In the genomic region with DNA sequence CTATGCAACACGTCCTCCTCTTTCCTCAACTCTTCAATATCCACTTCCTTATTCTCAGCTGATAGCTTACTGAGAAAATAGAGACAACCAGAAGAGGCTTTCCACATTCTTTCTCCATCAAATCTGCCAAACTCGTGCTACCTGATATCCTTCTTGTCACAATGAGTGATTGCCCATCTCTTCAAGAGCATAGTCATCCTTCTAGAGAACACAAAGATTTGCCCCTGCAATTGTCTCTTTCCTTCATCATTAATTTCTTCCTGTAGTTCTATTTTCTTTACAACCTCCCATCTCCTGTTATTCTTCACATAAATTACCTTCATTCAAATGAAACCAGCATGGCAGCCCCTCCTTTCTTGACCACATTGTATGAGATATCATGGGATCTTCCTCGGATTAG, we compare ENCODE assay signal across 27 cellular contexts.
"Had no signal": no experiment of that assay in that cellular context is flagged by ENCODE, and none has a peak within 500 bp of the region (broad histone marks: within the 10 kb centered on the region; RNA-seq: fewer than 3 reads in every experiment).

No MANE protein-coding gene starts in this region.

- DNase-seq: cortex of kidney; effector memory CD8-positive, alpha-beta T cell; erythroblast; esophagus squamous epithelium; foreskin melanocyte; glutamatergic neuron; heart right ventricle; hypothalamus; immature natural killer cell; islet precursor cell; kidney glomerular epithelial cell; natural killer cell; occipital lobe; pancreas; right lobe of liver; small intestine; stimulated activated CD4-positive, alpha-beta T cell treated with anti-CD3 and anti-CD28 coated beads, Interleukin-15, amount 100 ng/mL, for 24 hours; stimulated activated CD4-positive, alpha-beta T cell treated with anti-CD3 and anti-CD28 coated beads, Interleukin-2, amount 100 ng/mL, for 48 hours; stimulated activated naive B cell treated with anti-CD40 and anti-IgM and Interleukin-4, amounts not matched to agents 10 μg/mL and 1 μg/mL and 100 μg/mL, for 72 hours; upper lobe of left lung had no signal

- H3K4me3 ChIP-seq: esophagus squamous epithelium, heart right ventricle, lung, pancreas, right lobe of liver, thoracic aorta, tibial nerve, upper lobe of left lung had no signal

- H3K4me3 Mint-ChIP-seq: effector memory CD8-positive, alpha-beta T cell; immature natural killer cell; memory B cell; natural killer cell; stimulated activated naive B cell treated with anti-CD40 and anti-IgM and Interleukin-4, amounts not matched to agents 10 μg/mL and 1 μg/mL and 100 μg/mL, for 72 hours; stimulated activated naive CD8-positive, alpha-beta T cell treated with anti-CD3 and anti-CD28 coated beads, Interleukin-15, Interleukin-2, amounts not matched to agents 100 ng/mL and 50 ng/mL, for 24 hours had no signal

- H3K36me3 ChIP-seq: esophagus squamous epithelium, heart right ventricle, pancreas, right lobe of liver, thoracic aorta, tibial nerve, upper lobe of left lung had no signal

- H3K4me1 Mint-ChIP-seq: memory B cell; stimulated activated naive B cell treated with anti-CD40 and anti-IgM and Interleukin-4, amounts not matched to agents 10 μg/mL and 1 μg/mL and 100 μg/mL, for 72 hours had no signal

- ATAC-seq: effector memory CD8-positive, alpha-beta T cell; heart right ventricle; left lobe of liver; natural killer cell; pancreas; right lobe of liver; stimulated activated naive B cell treated with anti-CD40 and anti-IgM and Interleukin-4, amounts not matched to agents 10 μg/mL and 1 μg/mL and 100 μg/mL, for 72 hours had no signal

- H3K27ac Mint-ChIP-seq: effector memory CD8-positive, alpha-beta T cell; immature natural killer cell; memory B cell; natural killer cell; progenitor cell of endocrine pancreas; stimulated activated naive B cell treated with anti-CD40 and anti-IgM and Interleukin-4, amounts not matched to agents 10 μg/mL and 1 μg/mL and 100 μg/mL, for 72 hours; stimulated activated naive CD8-positive, alpha-beta T cell treated with anti-CD3 and anti-CD28 coated beads, Interleukin-15, Interleukin-2, amounts not matched to agents 100 ng/mL and 50 ng/mL, for 24 hours had no signal

- H3K36me3 Mint-ChIP-seq: immature natural killer cell; memory B cell; natural killer cell; stimulated activated naive B cell treated with anti-CD40 and anti-IgM and Interleukin-4, amounts not matched to agents 10 μg/mL and 1 μg/mL and 100 μg/mL, for 72 hours had no signal

- H3K27me3 ChIP-seq: esophagus squamous epithelium, heart right ventricle, right lobe of liver, tibial nerve, upper lobe of left lung had no signal

- H3K9me3 ChIP-seq: esophagus squamous epithelium, pancreas, right lobe of liver, thoracic aorta, tibial nerve, upper lobe of left lung had no signal

- H3K27me3 Mint-ChIP-seq: effector memory CD8-positive, alpha-beta T cell; memory B cell; progenitor cell of endocrine pancreas; stimulated activated naive B cell treated with anti-CD40 and anti-IgM and Interleukin-4, amounts not matched to agents 10 μg/mL and 1 μg/mL and 100 μg/mL, for 72 hours; stimulated activated naive CD8-positive, alpha-beta T cell treated with anti-CD3 and anti-CD28 coated beads, Interleukin-15, Interleukin-2, amounts not matched to agents 100 ng/mL and 50 ng/mL, for 24 hours had no signal

- H3K4me1 ChIP-seq: esophagus squamous epithelium, heart right ventricle, pancreas, right lobe of liver, tibial nerve, upper lobe of left lung had no signal

- H3K27ac ChIP-seq: esophagus squamous epithelium, heart right ventricle, pancreas, right lobe of liver, thoracic aorta, tibial nerve, upper lobe of left lung had no signal

- H3K9me3 Mint-ChIP-seq: effector memory CD8-positive, alpha-beta T cell; immature natural killer cell; memory B cell; natural killer cell; stimulated activated naive B cell treated with anti-CD40 and anti-IgM and Interleukin-4, amounts not matched to agents 10 μg/mL and 1 μg/mL and 100 μg/mL, for 72 hours; stimulated activated naive CD8-positive, alpha-beta T cell treated with anti-CD3 and anti-CD28 coated beads, Interleukin-15, Interleukin-2, amounts not matched to agents 100 ng/mL and 50 ng/mL, for 24 hours had no signal
